Comparison of ENCODE assay signal across 8 cellular contexts in genomic region chr9:3525088-3525835, GRCh38. TPM values are rescaled to one million over a fixed set of nuclear protein-coding genes. Genes with fewer than 3 reads are reported as not detected.
DNase-seq lines count a peak whose midpoint lies in the region; ATAC-seq and TF ChIP-seq lines count a peak whose summit lies in the region.

No MANE protein-coding gene starts in this region.

- POLR2A ChIA-PET in AG04449 (lab: Yijun Ruan, JAX): no interaction called here

- peaks cover 26% of the 10 kb centered on the region for H3K79me2 ChIP-seq in GM23248 (ENCODE audit: insufficient read depth)

- H3K36me3 ChIP-seq in GM23248 (ENCODE audit: low read depth): no peaks in the 10 kb centered on the region
- peaks cover 0 to 4% (median 0%) of the 10 kb centered on the region in 3 donors for H3K36me3 ChIP-seq in esophagus squamous epithelium

- H3K36me3 Mint-ChIP-seq in T-helper 2 cell treated with Interferon-gamma antibody and Interleukin-4, amounts not matched to agents 5 μg/mL and 100 μg/mL, for 36 hours (ENCODE audit: low read depth): peaks cover 12% of the 10 kb centered on the region
- H3K36me3 Mint-ChIP-seq in neural crest cell (ENCODE audit: low read depth): peaks cover 6% of the 10 kb centered on the region

- H3K27ac ChIP-seq in GM23248 (peak overlapping the region; percentile 100), esophagus squamous epithelium (peak overlapping the region; percentile 98 to 100 (median 100))

- ATAC-seq in HG02938 (IDR thresholded peaks at IDR 0.05; ENCODE audit: unreplicated experiment) (no peak), GM18498 (IDR thresholded peaks at IDR 0.05; ENCODE audit: unreplicated experiment) (no peak)

- H4K20me1 ChIP-seq in GM23248 (ENCODE audit: insufficient read depth): no peaks in the 10 kb centered on the region

- H3K9ac ChIP-seq in GM23248: peak overlapping the region; percentile 99

- no peaks in the 10 kb centered on the region for H3F3A ChIP-seq in GM23248 (ENCODE audit: insufficient read depth)

- H3K27ac Mint-ChIP-seq in T-helper 2 cell treated with Interferon-gamma antibody and Interleukin-4, amounts not matched to agents 5 μg/mL and 100 μg/mL, for 36 hours: peak overlapping the region; percentile 100
- peak overlapping the region; percentile 100 for H3K27ac Mint-ChIP-seq in neural crest cell (ENCODE audit: unreplicated experiment)

- H3K9me3 Mint-ChIP-seq in T-helper 2 cell treated with Interferon-gamma antibody and Interleukin-4, amounts not matched to agents 5 μg/mL and 100 μg/mL, for 36 hours: no peaks in the 10 kb centered on the region
- no peaks in the 10 kb centered on the region for H3K9me3 Mint-ChIP-seq in neural crest cell

- WGBS in GM23248 (ENCODE audit: low coverage in 1 of 2, low lambda C conversion rate in 2 of 2, missing lambda C conversion rate in 2 of 2), 2 experiments: 1 to 2% methylated on average over 39 to 43 of the region's 43 CpGs
- 0 to 1% methylated on average over 18 to 29 of the region's 43 CpGs for WGBS in esophagus squamous epithelium, 2 donors

- peak overlapping the region; percentile 96 for H3K4me2 ChIP-seq in GM23248 (ENCODE audit: unreplicated experiment)

- H2AFZ ChIP-seq in GM23248: peak overlapping the region; percentile 78

- in situ Hi-C loops in GM23248 (cut with MboI) (no loop called here), GM13977 (cut with MboI; ENCODE audit: low pct_unique_long_range_greater_than_20kb, low sequenced_read_pairs, unreplicated experiment) (no loop called here)

- TF ChIP-seq CTCF in AG04449 (IDR thresholded peaks at IDR 0.05; ENCODE audit: insufficient read depth, low read length, missing control alignments) (no peak), esophagus squamous epithelium (IDR thresholded peaks at IDR 0.05) (no peak), neural crest cell (conservative IDR thresholded peaks at IDR 0.05) (no peak), GM13977 (IDR thresholded peaks at IDR 0.05; ENCODE audit: extremely low read depth, insufficient read depth, missing control alignments) (no peak)

- H3K4me1 ChIP-seq in GM23248 (ENCODE audit: insufficient read depth): peaks cover 27% of the 10 kb centered on the region
- H3K4me1 ChIP-seq in esophagus squamous epithelium: peaks cover 9 to 45% (median 19%) of the 10 kb centered on the region in 3 donors

- CTCF ChIA-PET in AG04449 (lab: Yijun Ruan, JAX): interaction anchor here (0.6 kb wide), 1 partner anchor 66 kb away, joined by 3 read pairs; no protein-coding TSS in a partner anchor

- H3K9me2 ChIP-seq in GM23248 (ENCODE audit: insufficient read depth): no peaks in the 10 kb centered on the region

- DNase-seq in AG04449 (ENCODE audit: low read depth, low spot score) (no peak), GM23248 (peak; percentile 59), esophagus squamous epithelium (lab: John Stamatoyannopoulos, UW) (no peak), neural crest cell (ENCODE audit: low read depth, low spot score) (no peak), GM13977 (ENCODE audit: low spot score) (no peak)
- peak; percentile 8 for DNase-seq in T-helper 2 cell treated with Interferon-gamma antibody and Interleukin-4, amounts not matched to agents 5 μg/mL and 100 μg/mL, for 36 hours (ENCODE audit: low spot score)

- H3K27me3 ChIP-seq in GM23248 (replicated peaks; ENCODE audit: insufficient read depth): no peaks in the 10 kb centered on the region
- no peaks in the 10 kb centered on the region for H3K27me3 ChIP-seq in esophagus squamous epithelium

- peaks cover 41% of the 10 kb centered on the region for H3K4me1 Mint-ChIP-seq in T-helper 2 cell treated with Interferon-gamma antibody and Interleukin-4, amounts not matched to agents 5 μg/mL and 100 μg/mL, for 36 hours (ENCODE audit: low read depth)
- H3K4me1 Mint-ChIP-seq in neural crest cell: peaks cover 56% of the 10 kb centered on the region

- peak overlapping the region; percentile 86 for H3K4me3 Mint-ChIP-seq in T-helper 2 cell treated with Interferon-gamma antibody and Interleukin-4, amounts not matched to agents 5 μg/mL and 100 μg/mL, for 36 hours
- H3K4me3 Mint-ChIP-seq in neural crest cell: peak overlapping the region; percentile 96

- intact Hi-C loops in esophagus squamous epithelium (cut with DNase I): no loop called here

- H3K27me3 Mint-ChIP-seq in T-helper 2 cell treated with Interferon-gamma antibody and Interleukin-4, amounts not matched to agents 5 μg/mL and 100 μg/mL, for 36 hours (ENCODE audit: low read depth): no peaks in the 10 kb centered on the region
- no peaks in the 10 kb centered on the region for H3K27me3 Mint-ChIP-seq in neural crest cell (ENCODE audit: low read depth)

- H3K4me3 ChIP-seq in AG04449 (ENCODE audit: low read depth, low read length) (peak overlapping the region; percentile 97), GM23248 (peak overlapping the region; percentile 91), esophagus squamous epithelium (peak overlapping the region; percentile 59 to 88 (median 72))

- H3K9me3 ChIP-seq in GM23248 (ENCODE audit: low read depth): no peaks in the 10 kb centered on the region
- H3K9me3 ChIP-seq in esophagus squamous epithelium: no peaks in the 10 kb centered on the region

- no peak for TF ChIP-seq POLR2A in esophagus squamous epithelium (IDR thresholded peaks at IDR 0.05)

RNA-seq across cellular contexts. Expression of gene RFX3, which starts 0.5 kb away (rescaled TPM):
- 0.51 and 1.9 TPM in 2 replicates for total RNA-seq in GM23248 (2014; rRNA removed; shearing (Covaris generic))
- polyA plus RNA-seq in GM23248 (2016; fragmentation: Nextera tagmentation; extraction: Ambion mirVana): 0.80 and 1.2 TPM in 2 replicates
- total RNA-seq in esophagus squamous epithelium (1 to 10 TPM in 3 of 4 donors, under 1 TPM in 1; 0.91 to 6.5 (median 3.3) TPM), neural crest cell (43.6 and 46.9 TPM in 2 replicates)

Comparison
In these comparisons a context has a peak if more than half of its experiments do, and no peak if none do; other contexts are left out.
1. DNase-seq: peak in GM23248 (single experiment) and T-helper 2 cell treated with Interferon-gamma antibody and Interleukin-4, amounts not matched to agents 5 μg/mL and 100 μg/mL, for 36 hours (single experiment); none in AG04449 (single experiment), esophagus squamous epithelium (single experiment), neural crest cell (single experiment) and GM13977 (single experiment).
2. Peak in every context shown above with its lines, with median percentiles within 50 percentile points of each other: H3K4me3 ChIP-seq.